In genomic region chr20:25056601-25057233, GRCh38 we compare ENCODE assay signal across 8 cellular contexts. TPM values are rescaled to one million over a fixed set of nuclear protein-coding genes. Genes with fewer than 3 reads are reported as not detected.
DNase-seq lines count a peak whose midpoint lies in the region; ATAC-seq and TF ChIP-seq lines count a peak whose summit lies in the region.

No MANE protein-coding gene starts in this region.

- TF ChIP-seq CTCF in GM12865 (IDR thresholded peaks at IDR 0.05; ENCODE audit: insufficient read depth, low read depth, low read length, missing control alignments) (no peak), astrocyte of the cerebellum (IDR thresholded peaks at IDR 0.05; ENCODE audit: low read depth, low read length, missing control alignments) (no peak), lower leg skin (IDR thresholded peaks at IDR 0.05) (no peak), uterus (IDR thresholded peaks at IDR 0.05) (no peak)

- no peak overlapping the region for H3K4me2 ChIP-seq in mesendoderm (ENCODE audit: low read length)

- H3K4me1 ChIP-seq in uterus, result peaks cover 31 to 37% of the 10 kb centered on the region in 2 donors
- H3K4me1 ChIP-seq in mesendoderm (ENCODE audit: control insufficient read depth, low read depth, low read length), result no peaks in the 10 kb centered on the region

- H3K23ac ChIP-seq in mesendoderm (ENCODE audit: low read length), result no peak overlapping the region

- TF ChIP-seq POLR2A in lower leg skin (IDR thresholded peaks at IDR 0.05) (no peak), uterus (IDR thresholded peaks at IDR 0.05) (no peak)

- WGBS in lower leg skin, 2 donors, result 4 to 9% methylated on average over 18 to 21 of the region's 24 CpGs
- WGBS in mesendoderm (ENCODE audit: extremely low coverage, insufficient coverage, low lambda C conversion rate), result no CpG with 5 or more reads among the region's 24 CpGs

- no peak overlapping the region for H4K8ac ChIP-seq in mesendoderm (ENCODE audit: low read depth, low read length)

- H3K27ac ChIP-seq in uterus, result peak overlapping the region; percentile 90 to 94
- H3K27ac ChIP-seq in mesendoderm (ENCODE audit: low read depth, low read length), result no peak overlapping the region

- peak overlapping the region; percentile 83 for H3K4me3 ChIP-seq in GM12865 (ENCODE audit: low read depth, low read length)
- peak overlapping the region; percentile 44 for H3K4me3 ChIP-seq in astrocyte of the cerebellum (ENCODE audit: low read depth, low read length)
- peak overlapping the region; percentile 70 for H3K4me3 ChIP-seq in lower leg skin (ENCODE audit: low read depth, poor library complexity, severe bottlenecking)
- H3K4me3 ChIP-seq in uterus, result peak overlapping the region; percentile 63 to 95
- no peak overlapping the region for H3K4me3 ChIP-seq in mesendoderm (ENCODE audit: low read length)

- no peak for DNase-seq in GM12865 (ENCODE audit: low read depth)
- no peak for DNase-seq in astrocyte of the cerebellum (ENCODE audit: low read depth)
- peak in 1 of 2 donors; percentile 90 for DNase-seq in lower leg skin (ENCODE audit: low spot score in 2 of 2)
- DNase-seq in uterus, result peak in 1 of 2 donors; percentile 32
- no peak for DNase-seq in mesendoderm
- no peak for DNase-seq in OCI-M2 (lab: John Stamatoyannopoulos, UW; ENCODE audit: unreplicated experiment)
- no peak for DNase-seq in NOMO-1 (lab: John Stamatoyannopoulos, UW; ENCODE audit: unreplicated experiment in 2 of 2)

- intact Hi-C loops in lower leg skin (cut with DNase I; ENCODE audit: low total_unique reads), result no loop called here
- intact Hi-C loops in uterus (cut with DNase I; ENCODE audit: low total_unique reads), result no loop called here

- no peak overlapping the region for H4K5ac ChIP-seq in mesendoderm (ENCODE audit: low read length)

- H3K36me3 ChIP-seq in uterus (no peaks in the 10 kb centered on the region), mesendoderm (ENCODE audit: control insufficient read depth, insufficient read depth, low read length) (no peaks in the 10 kb centered on the region)

- no peaks in the 10 kb centered on the region for H3K9me3 ChIP-seq in uterus

- no peaks in the 10 kb centered on the region for H3K79me1 ChIP-seq in mesendoderm (ENCODE audit: low read length)

- no peak overlapping the region for H2AK5ac ChIP-seq in mesendoderm (ENCODE audit: low read length)

- no peak overlapping the region for H2BK120ac ChIP-seq in mesendoderm (ENCODE audit: low read depth, low read length)

- no peak overlapping the region for H2BK5ac ChIP-seq in mesendoderm (ENCODE audit: low read length)

- H3K18ac ChIP-seq in mesendoderm (ENCODE audit: low read length), result no peak overlapping the region

- no peak overlapping the region for H3K56ac ChIP-seq in mesendoderm (ENCODE audit: low read length)

- ATAC-seq in HG03025 (IDR thresholded peaks at IDR 0.05; ENCODE audit: low FRiP score, unreplicated experiment), result peak; percentile 38

- H3K9ac ChIP-seq in mesendoderm (ENCODE audit: low read length), result no peak overlapping the region

- H3K4ac ChIP-seq in mesendoderm (ENCODE audit: low read depth, low read length), result no peak overlapping the region

- H3K79me2 ChIP-seq in mesendoderm (ENCODE audit: control insufficient read depth, insufficient read depth, low read length), result no peaks in the 10 kb centered on the region

- H3K27me3 ChIP-seq in uterus (no peaks in the 10 kb centered on the region), mesendoderm (ENCODE audit: insufficient read depth, low read length, poor library complexity) (peaks cover 43% of the 10 kb centered on the region)

- in situ Hi-C loops in astrocyte of the cerebellum (cut with HindIII; ENCODE audit: low sequenced_read_pairs), result no loop called here

- no peak overlapping the region for H2BK15ac ChIP-seq in mesendoderm (replicated peaks; ENCODE audit: low read depth)

RNA-seq across cellular contexts. Expression of gene ACSS1, which starts 1.2 kb away (rescaled TPM):
- total RNA-seq in lower leg skin, result 10 to 100 TPM; 33.7 to 42.3 (median 38.4) TPM
- 10 to 100 TPM; 11.8 to 35.1 (median 23.1) TPM for total RNA-seq in uterus
- 0.15 TPM for polyA plus RNA-seq in mesendoderm (2013, experiment 1 of 2)
- polyA plus RNA-seq in mesendoderm (2013, experiment 2 of 2), result 0.21 TPM

RNA-seq across cellular contexts. Expression of gene VSX1, which starts 25.2 kb away (rescaled TPM):
- total RNA-seq in lower leg skin, result not detected
- under 1 TPM in 1 of 4 donors, not detected in 3; 0.18 TPM for total RNA-seq in uterus
- polyA plus RNA-seq in mesendoderm (2013, experiment 1 of 2), result not detected
- polyA plus RNA-seq in mesendoderm (2013, experiment 2 of 2), result not detected
